ENCODE assay signal across 8 cellular contexts in the genomic region with DNA sequence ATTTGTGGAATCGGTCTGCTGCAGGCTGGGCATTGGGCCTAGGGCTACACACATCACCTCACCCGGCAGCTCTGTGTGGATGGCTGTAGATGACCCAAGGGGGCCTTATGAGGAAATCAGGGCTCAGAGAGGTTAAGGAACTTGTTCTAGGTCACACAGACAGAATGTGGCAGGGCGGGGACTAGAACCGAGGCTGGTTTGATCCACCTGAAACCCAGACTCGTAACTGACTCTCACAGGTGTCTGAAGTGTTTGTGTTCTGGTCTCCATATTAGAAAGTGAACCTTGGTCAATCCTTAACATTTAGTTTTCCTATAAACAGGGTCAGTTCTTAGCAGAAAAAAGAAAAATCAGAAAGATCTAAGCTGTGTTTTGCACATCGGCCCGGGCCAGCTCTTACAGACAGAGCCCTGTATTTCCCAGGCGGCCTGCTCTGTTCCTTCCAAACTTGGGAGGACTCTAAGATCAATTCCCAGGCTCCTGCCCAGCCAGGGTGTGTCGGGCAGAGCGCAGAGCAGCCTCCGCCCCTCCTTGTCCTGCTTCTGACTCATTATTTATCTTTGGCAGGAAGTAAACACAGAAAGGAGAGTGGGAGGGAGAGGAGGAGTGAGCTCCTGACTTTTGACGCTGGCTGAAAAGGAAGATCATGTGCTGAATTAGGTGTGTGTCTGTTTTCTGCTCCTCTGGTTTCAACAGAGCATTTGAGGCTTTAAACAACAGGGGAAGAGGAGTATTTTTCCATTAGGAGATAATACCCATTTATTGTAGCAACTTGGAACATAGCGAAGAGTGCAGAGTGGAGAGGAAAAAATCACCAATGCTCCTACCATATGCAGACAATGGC.
DNase-seq lines count a peak whose midpoint lies in the region; ATAC-seq and TF ChIP-seq lines count a peak whose summit lies in the region.

No MANE protein-coding gene starts in this region.

- no peak overlapping the region for H3K4me3 ChIP-seq in fibroblast of lung (replicated peaks in 1 of 4; ENCODE audit: control extremely low read depth in 1 of 4, insufficient read depth in 1 of 4, low read depth in 3 of 4, low read length in 4 of 4)
- H3K4me3 ChIP-seq in neuronal stem cell (ENCODE audit: low read length in 2 of 2): no peak overlapping the region

- H3K4ac ChIP-seq in neuronal stem cell (ENCODE audit: low read length): no peak overlapping the region

- no peaks in the 10 kb centered on the region for H3K4me1 ChIP-seq in fibroblast of lung (ENCODE audit: control insufficient read depth, extremely low read depth, insufficient read depth, low read length)
- H3K4me1 ChIP-seq in neuronal stem cell (ENCODE audit: control insufficient read depth in 2 of 2, insufficient read depth in 1 of 2, low read depth in 1 of 2, low read length in 2 of 2): peaks cover 4 to 6% of the 10 kb centered on the region in 2 donors

- no peaks in the 10 kb centered on the region for H3K36me3 ChIP-seq in fibroblast of lung (ENCODE audit: control insufficient read depth, insufficient read depth, low read length)
- H3K36me3 ChIP-seq in neuronal stem cell (replicated peaks in 1 of 2; ENCODE audit: control insufficient read depth in 2 of 2, insufficient read depth in 2 of 2, low read length in 2 of 2): no peaks in the 10 kb centered on the region

- H2BK12ac ChIP-seq in neuronal stem cell (ENCODE audit: low read length): no peak overlapping the region

- H3K9me3 ChIP-seq in fibroblast of lung (ENCODE audit: control insufficient read depth, insufficient read depth, low read depth, low read length) (no peaks in the 10 kb centered on the region), neuronal stem cell (replicated peaks in 1 of 2; ENCODE audit: control insufficient read depth in 2 of 2, insufficient read depth in 1 of 2, low read depth in 1 of 2, low read length in 2 of 2) (peaks cover 0 to 5% of the 10 kb centered on the region in 2 donors)

- no peak overlapping the region for H2BK120ac ChIP-seq in neuronal stem cell (ENCODE audit: low read depth, low read length)

- TF ChIP-seq CTCF in fibroblast of lung (conservative IDR thresholded peaks at IDR 0.05 in 1 of 2, IDR thresholded peaks at IDR 0.05 in 1 of 2; ENCODE audit: low read depth in 1 of 2, low read length in 2 of 2): no peak

- H3K9ac ChIP-seq in fibroblast of lung (ENCODE audit: insufficient read depth, low read length) (no peak overlapping the region), neuronal stem cell (ENCODE audit: low read depth, low read length, poor library complexity) (no peak overlapping the region)

- H3K79me2 ChIP-seq in fibroblast of lung (ENCODE audit: control insufficient read depth, insufficient read depth, low read length): no peaks in the 10 kb centered on the region

- no peak for ATAC-seq in GM21528 (IDR thresholded peaks at IDR 0.05; ENCODE audit: low FRiP score, unreplicated experiment)
- no peak for ATAC-seq in HG02678 (IDR thresholded peaks at IDR 0.05; ENCODE audit: unreplicated experiment)
- ATAC-seq in GM19035 (IDR thresholded peaks at IDR 0.05; ENCODE audit: unreplicated experiment): no peak

- H3K27ac ChIP-seq in fibroblast of lung (ENCODE audit: insufficient read depth, low read length) (no peak overlapping the region), neuronal stem cell (replicated peaks; ENCODE audit: low read length) (no peak overlapping the region)

- peak; percentile 55 for DNase-seq in SIG-M5 treated with dmso at 0.1 percent for 504 hours (lab: John Stamatoyannopoulos, UW; ENCODE audit: unreplicated experiment)
- DNase-seq in SIG-M5 (lab: John Stamatoyannopoulos, UW): no peak
- peak; percentile 85 for DNase-seq in SHP77 treated with DMSO at 0.1 percent for 48 hours (lab: John Stamatoyannopoulos, UW)
- DNase-seq in fibroblast of lung (ENCODE audit: low read depth in 2 of 2): peak; percentile 84 to 93
- DNase-seq in neuronal stem cell (ENCODE audit: low spot score): peak; percentile 32

- H4K20me1 ChIP-seq in fibroblast of lung (ENCODE audit: control insufficient read depth, extremely low read depth, insufficient read depth, low read length): no peaks in the 10 kb centered on the region

- no peak overlapping the region for H4K91ac ChIP-seq in neuronal stem cell (ENCODE audit: low read depth, low read length, poor library complexity)

- WGBS in neuronal stem cell (ENCODE audit: extremely low coverage in 2 of 2, insufficient read length in 2 of 2, insufficient replicate concordance in 1 of 2), 2 donors: no CpG with 5 or more reads among the region's 13 CpGs

- H3K79me1 ChIP-seq in neuronal stem cell (ENCODE audit: low read depth, low read length): no peaks in the 10 kb centered on the region

- no peak overlapping the region for H3K14ac ChIP-seq in neuronal stem cell (ENCODE audit: low read length)

- H4K8ac ChIP-seq in neuronal stem cell (ENCODE audit: low read depth, low read length): no peak overlapping the region

- H3K27me3 ChIP-seq in fibroblast of lung (ENCODE audit: control insufficient read depth, insufficient read depth, low read length): no peaks in the 10 kb centered on the region
- no peaks in the 10 kb centered on the region for H3K27me3 ChIP-seq in neuronal stem cell (ENCODE audit: control insufficient read depth in 3 of 3, insufficient read depth in 3 of 3, low read depth in 1 of 3, low read length in 3 of 3)

- H3K18ac ChIP-seq in neuronal stem cell (ENCODE audit: low read length): no peak overlapping the region

- H2AFZ ChIP-seq in fibroblast of lung (ENCODE audit: low read length) (peak overlapping the region; percentile 22), neuronal stem cell (ENCODE audit: low read length) (peak overlapping the region; percentile 82)

- H3K4me2 ChIP-seq in fibroblast of lung (ENCODE audit: extremely low read depth, insufficient read depth, low read length) (peak overlapping the region; percentile 4), neuronal stem cell (ENCODE audit: insufficient read depth, low read length, poor library complexity, severe bottlenecking) (no peak overlapping the region)

- H2BK15ac ChIP-seq in neuronal stem cell (ENCODE audit: low read length): no peak overlapping the region

- no peak overlapping the region for H3K23ac ChIP-seq in neuronal stem cell (ENCODE audit: low read depth, low read length, poor library complexity)

- no peak overlapping the region for H2AK5ac ChIP-seq in neuronal stem cell (ENCODE audit: low read depth, low read length)

- no peak overlapping the region for H2BK5ac ChIP-seq in neuronal stem cell (ENCODE audit: low read length)
